ENCODE assay signal across 1 cellular context in the genomic region with DNA sequence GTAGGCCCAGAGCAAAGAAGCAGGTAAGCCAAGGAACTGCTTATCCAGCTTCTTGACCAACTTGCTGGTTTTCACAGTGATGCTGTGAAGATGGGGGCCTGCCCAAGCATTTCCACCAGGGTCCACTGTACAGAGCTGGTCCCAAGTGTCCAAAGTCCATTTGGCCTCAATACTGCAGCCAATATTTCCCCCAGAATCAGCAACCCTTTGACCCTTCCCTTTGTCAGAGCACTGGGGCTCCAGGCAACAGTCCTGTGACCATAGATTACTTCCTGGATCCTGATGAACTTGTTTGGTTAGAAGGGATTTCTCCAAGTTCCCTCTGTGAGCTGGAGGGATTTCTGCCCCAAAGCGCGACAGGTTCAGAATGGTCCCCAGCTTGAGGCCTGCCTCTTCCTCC.
TF ChIP-seq lines count a peak whose summit lies in the region.

No MANE protein-coding gene starts in this region.

TF ChIP-seq in HepG2, 621 proteins besides CTCF, POLR2A, EP300 and RAD21:
- TF ChIP-seq NCOR1 (IDR thresholded peaks at IDR 0.05; ENCODE audit: borderline replicate concordance, low read length) = peak; percentile 55; the same call in 1 of the 2 replicates
- TF ChIP-seq HNF4A (CRISPR knock-in tag; IDR thresholded peaks at IDR 0.05) = peak; percentile 76
- TF ChIP-seq SP4 (CRISPR knock-in tag; IDR thresholded peaks at IDR 0.05) = no peak
- peak; percentile 38; the same call in 1 of the 2 replicates for TF ChIP-seq SALL1 (CRISPR knock-in tag; IDR thresholded peaks at IDR 0.05)
- peak; percentile 65 for TF ChIP-seq PAXIP1 (CRISPR knock-in tag; conservative IDR thresholded peaks at IDR 0.05)
- no peak for TF ChIP-seq FOXC1 (CRISPR knock-in tag; IDR thresholded peaks at IDR 0.05; ENCODE audit: borderline replicate concordance)
- no peak for TF ChIP-seq MLLT10 (CRISPR knock-in tag; IDR thresholded peaks at IDR 0.05)
- peak; percentile 93 for TF ChIP-seq GFI1 (CRISPR knock-in tag; IDR thresholded peaks at IDR 0.05; ENCODE audit: borderline replicate concordance)
- no peak for TF ChIP-seq RELA (CRISPR knock-in tag; IDR thresholded peaks at IDR 0.05)
- TF ChIP-seq ZNF691 (CRISPR knock-in tag; IDR thresholded peaks at IDR 0.05; ENCODE audit: borderline replicate concordance, low read depth) = no peak
- TF ChIP-seq RARA (CRISPR knock-in tag; IDR thresholded peaks at IDR 0.05) = peak; percentile 43; the same call in 1 of the 2 replicates
- 0 out of 2 replicates have a peak, but pooled peaks have one; percentile 29 for TF ChIP-seq ZBTB38 (CRISPR knock-in tag; IDR thresholded peaks at IDR 0.05)
- no peak for TF ChIP-seq CREB1 (IDR thresholded peaks at IDR 0.05)
- 0 out of 2 replicates have a peak, but pooled peaks have one; percentile 21 for TF ChIP-seq CREB1 (CRISPR knock-in tag; IDR thresholded peaks at IDR 0.05)
- TF ChIP-seq HDAC1 (CRISPR knock-in tag; IDR thresholded peaks at IDR 0.05) = peak; percentile 34; the same call in 1 of the 2 replicates
- TF ChIP-seq ZNF710 (CRISPR knock-in tag; IDR thresholded peaks at IDR 0.05; ENCODE audit: borderline replicate concordance) = 0 out of 2 replicates have a peak, but pooled peaks have one; percentile 10
- TF ChIP-seq ETV5 (CRISPR knock-in tag; IDR thresholded peaks at IDR 0.05; ENCODE audit: borderline replicate concordance) = peak; percentile 42; the same call in 1 of the 2 replicates
- peak; percentile 33; the same call in 1 of the 2 replicates for TF ChIP-seq ELF1 (CRISPR knock-in tag; IDR thresholded peaks at IDR 0.05)
- peak; percentile 12; the same call in 1 of the 2 replicates for TF ChIP-seq SOX5 (CRISPR knock-in tag; IDR thresholded peaks at IDR 0.05; ENCODE audit: borderline replicate concordance)
- TF ChIP-seq HNF4G (IDR thresholded peaks at IDR 0.05; ENCODE audit: borderline replicate concordance, low read depth, low read length) = peak; percentile 63
- TF ChIP-seq HNF4G (CRISPR knock-in tag; IDR thresholded peaks at IDR 0.05; ENCODE audit: borderline replicate concordance, low read depth) = no peak
- TF ChIP-seq MED1 (CRISPR knock-in tag; IDR thresholded peaks at IDR 0.05) = no peak
- TF ChIP-seq ZNF614 (CRISPR knock-in tag; IDR thresholded peaks at IDR 0.05; ENCODE audit: borderline replicate concordance) = no peak
- no peak for TF ChIP-seq XRCC5 (optimal IDR thresholded peaks at IDR 0.05; ENCODE audit: low read length)
- no peak for TF ChIP-seq LCORL (IDR thresholded peaks at IDR 0.05)
- TF ChIP-seq LCORL (CRISPR knock-in tag; IDR thresholded peaks at IDR 0.05) = peak; percentile 28; the same call in 1 of the 2 replicates
- TF ChIP-seq NR2F6 (IDR thresholded peaks at IDR 0.05) = peak; percentile 49; the same call in 1 of the 2 replicates
- TF ChIP-seq NR2F6 (CRISPR knock-in tag; IDR thresholded peaks at IDR 0.05) = 0 out of 2 replicates have a peak, but pooled peaks have one; percentile 11
- TF ChIP-seq SAP130 (CRISPR knock-in tag; IDR thresholded peaks at IDR 0.05; ENCODE audit: low read depth) = peak; percentile 33; the same call in 1 of the 2 replicates
